ENCODE assay signal across 9 cellular contexts in the genomic region with DNA sequence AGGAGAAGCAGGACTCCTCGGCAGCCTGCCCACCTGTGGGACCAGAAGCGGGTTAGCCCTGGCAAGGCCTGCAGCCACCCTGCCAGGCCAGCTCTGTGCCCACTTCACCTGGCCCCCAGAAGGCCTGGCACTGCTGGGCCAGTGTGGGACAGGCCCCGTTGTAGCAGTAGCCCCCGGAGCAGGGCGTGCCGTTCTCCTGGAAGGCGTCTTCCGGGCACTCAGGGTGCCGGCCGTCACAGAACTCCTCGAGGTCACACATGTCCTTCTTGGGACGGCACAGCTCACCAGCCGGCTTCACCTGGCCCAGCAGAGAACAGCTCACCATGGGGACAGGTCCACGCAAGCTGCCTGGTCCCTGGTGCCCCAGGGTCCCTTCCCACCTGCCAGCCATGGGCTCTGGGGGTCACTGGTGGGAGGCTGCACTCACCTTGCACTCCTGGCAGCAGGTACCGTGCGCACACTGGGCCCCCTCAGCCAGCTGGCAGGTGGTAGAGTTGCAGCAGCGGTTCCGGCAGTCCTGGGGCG. TPM values are rescaled to one million over a fixed set of nuclear protein-coding genes. Genes with fewer than 3 reads are reported as not detected.
"Had no signal": no experiment of that assay in that cellular context is flagged by ENCODE, and none has a peak within 500 bp of the region (broad histone marks: within the 10 kb centered on the region; RNA-seq: fewer than 3 reads in every experiment).

No MANE protein-coding gene starts in this region.

- H3K4me1 ChIP-seq: HAP-1 had no signal

- FAIRE-seq: HepG2 had no signal

- H3K36me3 Mint-ChIP-seq: IgD-negative memory B cell had no signal

- H3K9me3 ChIP-seq: HAP-1 had no signal

- H3K27ac Mint-ChIP-seq: HFFc6 had no signal

- H3K36me3 ChIP-seq: HAP-1 had no signal

- DNase-seq: GOT3, HFFc6 had no signal

- ATAC-seq: HCT116, HepG2 had no signal

- H3K4me3 Mint-ChIP-seq: HFFc6, IgD-negative memory B cell had no signal

- H3K9me3 Mint-ChIP-seq: HFFc6, IgD-negative memory B cell had no signal

- H3K27ac ChIP-seq: HL-60 had no signal

- H3K4me3 ChIP-seq: HAP-1 had no signal

- H3K27me3 Mint-ChIP-seq: IgD-negative memory B cell had no signal

RNA-seq across cellular contexts. Expression of gene VENTX, which starts 33.2 kb away (rescaled TPM):
- total RNA-seq: H4, HepG2, HFFc6 had no signal
- polyA plus RNA-seq: HepG2, IgD-negative memory B cell had no signal

RNA-seq across cellular contexts. Expression of gene UTF1, which starts 40.8 kb away (rescaled TPM):
- total RNA-seq: H4, HepG2, HFFc6, HT1080 had no signal
- polyA plus RNA-seq: HepG2, IgD-negative memory B cell had no signal
